ENCODE assay signal across 12 cellular contexts in genomic region chr14:89330236-89331002, GRCh38.
DNase-seq lines count a peak whose midpoint lies in the region; ATAC-seq and TF ChIP-seq lines count a peak whose summit lies in the region.
"Had no signal": no experiment of that assay in that cellular context is flagged by ENCODE, and none has a peak within 500 bp of the region (broad histone marks: within the 10 kb centered on the region; RNA-seq: fewer than 3 reads in every experiment).

No MANE protein-coding gene starts in this region.

- BruUV-seq in OCI-LY7 (replicated peaks; lab: Mats Ljungman, UMichigan) = no TSS peak

- peaks cover 6% of the 10 kb centered on the region for H3K4me1 ChIP-seq in CD4-positive, CD25-positive, alpha-beta regulatory T cell (ENCODE audit: control insufficient read depth, insufficient read depth, low read length, poor library complexity, severe bottlenecking)
- peaks cover 41% of the 10 kb centered on the region for H3K4me1 ChIP-seq in OCI-LY7 (ENCODE audit: insufficient read depth, low read length, poor library complexity, severe bottlenecking)
- H3K4me1 ChIP-seq in gastrocnemius medialis = peaks cover 31 to 32% of the 10 kb centered on the region in 2 donors
- peaks cover 0 to 3% of the 10 kb centered on the region in 2 experiments; a peak in 1 of 4 replicates for H3K4me1 ChIP-seq in SK-N-SH (ENCODE audit: control insufficient read depth in 1 of 2, insufficient read depth in 2 of 2, low read depth in 1 of 2, low read length in 1 of 2)

- 85% methylated on average over 9 of the region's 11 CpGs for WGBS in SK-N-SH (ENCODE audit: low lambda C conversion rate)

- H3K9ac ChIP-seq in SK-N-SH = no peak overlapping the region

- no peak for TF ChIP-seq POLR2A in gastrocnemius medialis (IDR thresholded peaks at IDR 0.05)

- no peak for DNase-seq in CD4-positive, CD25-positive, alpha-beta regulatory T cell
- DNase-seq in OCI-LY7 (ENCODE audit: low spot score) = no peak
- DNase-seq in foreskin fibroblast = peak; percentile 91 to 95
- peak; percentile 79 to 81 for DNase-seq in gastrocnemius medialis
- DNase-seq in activated T-cell treated with anti-CD3 and anti-CD28 coated beads, Interleukin-2, amount 50 U/mL, for 48 hours = no peak
- no peak for DNase-seq in SK-N-SH
- no peak for DNase-seq in T-helper 2 cell treated with Interferon-gamma antibody and Interleukin-4, amounts not matched to agents 5 μg/mL and 100 μg/mL, for 36 hours (ENCODE audit: low spot score)
- no peak for DNase-seq in occipital lobe (lab: John Stamatoyannopoulos, UW)
- DNase-seq: Calu3; stimulated activated CD4-positive, alpha-beta T cell treated with anti-CD3 and anti-CD28 coated beads, Interleukin-12 subunit alpha, Interleukin-12 subunit beta, amount 100 ng/mL, for 4 hours had no signal

- H3K9me2 ChIP-seq in OCI-LY7 (ENCODE audit: insufficient read depth, low read length) (no peaks in the 10 kb centered on the region), SK-N-SH (no peaks in the 10 kb centered on the region)

- peak overlapping the region in 2 of 4 donors; percentile 19 to 38 for H3K4me3 Mint-ChIP-seq in CD4-positive, CD25-positive, alpha-beta regulatory T cell
- no peak overlapping the region for H3K4me3 Mint-ChIP-seq in T-helper 2 cell treated with Interferon-gamma antibody and Interleukin-4, amounts not matched to agents 5 μg/mL and 100 μg/mL, for 36 hours
- H3K4me3 Mint-ChIP-seq: dendritic cell treated with granulocyte-macrophage colony-stimulating factor and Interleukin-4, amounts not matched to agents 40 ng/mL and 50 ng/mL, for 4 days had no signal

- H3K36me3 ChIP-seq in CD4-positive, CD25-positive, alpha-beta regulatory T cell (ENCODE audit: control insufficient read depth, insufficient read depth, low read length) = peaks cover 7% of the 10 kb centered on the region
- H3K36me3 ChIP-seq in OCI-LY7 (ENCODE audit: insufficient read depth, low read length) = peaks cover 17% of the 10 kb centered on the region
- no peaks in the 10 kb centered on the region for H3K36me3 ChIP-seq in gastrocnemius medialis
- H3K36me3 ChIP-seq in SK-N-SH (replicated peaks in 1 of 2; ENCODE audit: control insufficient read depth in 1 of 2, insufficient read depth in 2 of 2, low read length in 1 of 2) = no peaks in the 10 kb centered on the region

- peaks cover under 1% of the 10 kb centered on the region for H3F3A ChIP-seq in SK-N-SH (replicated peaks; ENCODE audit: insufficient read depth)

- no peak for TF ChIP-seq EP300 in SK-N-SH (IDR thresholded peaks at IDR 0.05; ENCODE audit: borderline replicate concordance in 1 of 2, low read depth in 1 of 2, low read length in 1 of 2)

- H3K4me1 Mint-ChIP-seq in CD4-positive, CD25-positive, alpha-beta regulatory T cell = peaks cover 22 to 66% (median 60%) of the 10 kb centered on the region in 4 donors
- H3K4me1 Mint-ChIP-seq in T-helper 2 cell treated with Interferon-gamma antibody and Interleukin-4, amounts not matched to agents 5 μg/mL and 100 μg/mL, for 36 hours (ENCODE audit: low read depth) = peaks cover 13% of the 10 kb centered on the region

- H3K4me2 ChIP-seq in OCI-LY7 (ENCODE audit: low read length) (peak overlapping the region; percentile 58), SK-N-SH (no peak overlapping the region)

- no peaks in the 10 kb centered on the region for H3K27me3 ChIP-seq in CD4-positive, CD25-positive, alpha-beta regulatory T cell (ENCODE audit: control insufficient read depth, insufficient read depth, low read length)
- H3K27me3 ChIP-seq in gastrocnemius medialis (no peaks in the 10 kb centered on the region), SK-N-SH (ENCODE audit: insufficient read depth) (no peaks in the 10 kb centered on the region)

- no peak overlapping the region for H3K4me3 ChIP-seq in CD4-positive, CD25-positive, alpha-beta regulatory T cell (ENCODE audit: low read depth, low read length)
- H3K4me3 ChIP-seq in OCI-LY7 (ENCODE audit: low read depth, low read length, poor library complexity, severe bottlenecking) (no peak overlapping the region), foreskin fibroblast (ENCODE audit: low read depth in 1 of 2, low read length in 2 of 2) (no peak overlapping the region), gastrocnemius medialis (no peak overlapping the region), SK-N-SH (ENCODE audit: low read depth in 2 of 2, low read length in 1 of 2) (no peak overlapping the region)

- TF ChIP-seq RAD21 in SK-N-SH (IDR thresholded peaks at IDR 0.05; ENCODE audit: low read length) = no peak

- H2AFZ ChIP-seq in OCI-LY7 (ENCODE audit: low read length) (no peak overlapping the region), SK-N-SH (ENCODE audit: low read depth) (no peak overlapping the region)

- H4K20me1 ChIP-seq in OCI-LY7 (ENCODE audit: insufficient read depth, low read length) = no peaks in the 10 kb centered on the region
- no peaks in the 10 kb centered on the region for H4K20me1 ChIP-seq in SK-N-SH (ENCODE audit: insufficient read depth)

- H3K9me3 Mint-ChIP-seq in CD4-positive, CD25-positive, alpha-beta regulatory T cell = peaks cover 0 to 2% (median 0%) of the 10 kb centered on the region in 7 donors
- no peaks in the 10 kb centered on the region for H3K9me3 Mint-ChIP-seq in T-helper 2 cell treated with Interferon-gamma antibody and Interleukin-4, amounts not matched to agents 5 μg/mL and 100 μg/mL, for 36 hours
- H3K9me3 Mint-ChIP-seq: dendritic cell treated with granulocyte-macrophage colony-stimulating factor and Interleukin-4, amounts not matched to agents 40 ng/mL and 50 ng/mL, for 4 days had no signal

- peak overlapping the region; percentile 72 to 75 (median 73) for H3K27ac Mint-ChIP-seq in CD4-positive, CD25-positive, alpha-beta regulatory T cell
- no peak overlapping the region for H3K27ac Mint-ChIP-seq in T-helper 2 cell treated with Interferon-gamma antibody and Interleukin-4, amounts not matched to agents 5 μg/mL and 100 μg/mL, for 36 hours
- H3K27ac Mint-ChIP-seq: dendritic cell treated with granulocyte-macrophage colony-stimulating factor and Interleukin-4, amounts not matched to agents 40 ng/mL and 50 ng/mL, for 4 days had no signal

- no peak overlapping the region for H3K27ac ChIP-seq in CD4-positive, CD25-positive, alpha-beta regulatory T cell (ENCODE audit: insufficient read depth, low read length, poor library complexity, severe bottlenecking)
- H3K27ac ChIP-seq in OCI-LY7 (ENCODE audit: low read depth, low read length, poor library complexity, severe bottlenecking) = peak overlapping the region; percentile 81
- peak overlapping the region; percentile 32 to 72 (median 67) for H3K27ac ChIP-seq in gastrocnemius medialis
- H3K27ac ChIP-seq in SK-N-SH (ENCODE audit: low read depth in 2 of 2, low read length in 1 of 2) = no peak overlapping the region

- H3K79me2 ChIP-seq in OCI-LY7 (ENCODE audit: insufficient read depth, low read depth, low read length) = peaks cover 30% of the 10 kb centered on the region; the same call in 1 of the 2 replicates
- H3K79me2 ChIP-seq in SK-N-SH (ENCODE audit: insufficient read depth) = no peaks in the 10 kb centered on the region

- peaks cover 42% of the 10 kb centered on the region for H3K36me3 Mint-ChIP-seq in CD4-positive, CD25-positive, alpha-beta regulatory T cell
- H3K36me3 Mint-ChIP-seq in T-helper 2 cell treated with Interferon-gamma antibody and Interleukin-4, amounts not matched to agents 5 μg/mL and 100 μg/mL, for 36 hours (ENCODE audit: low read depth) = peaks cover 17% of the 10 kb centered on the region

- no peaks in the 10 kb centered on the region for H3K27me3 Mint-ChIP-seq in CD4-positive, CD25-positive, alpha-beta regulatory T cell
- no peaks in the 10 kb centered on the region for H3K27me3 Mint-ChIP-seq in T-helper 2 cell treated with Interferon-gamma antibody and Interleukin-4, amounts not matched to agents 5 μg/mL and 100 μg/mL, for 36 hours (ENCODE audit: low read depth)
- H3K27me3 Mint-ChIP-seq: dendritic cell treated with granulocyte-macrophage colony-stimulating factor and Interleukin-4, amounts not matched to agents 40 ng/mL and 50 ng/mL, for 4 days had no signal

- intact Hi-C loops in OCI-LY7 (cut with micrococcal nuclease; ENCODE audit: unreplicated experiment) (no loop called here), gastrocnemius medialis (cut with DNase I; ENCODE audit: low total_unique reads) (no loop called here)

- POLR2A ChIA-PET in OCI-LY7 (lab: Charles Lee) (interaction anchor here (0.7 kb wide), 1 partner anchor 164 kb away, joined by 5 read pairs; no protein-coding TSS in a partner anchor), SK-N-SH (lab: Yijun Ruan, JAX) (no interaction called here)

- CTCF ChIA-PET in OCI-LY7 (lab: Charles Lee; ENCODE audit: unreplicated experiment) (no interaction called here), SK-N-SH (lab: Yijun Ruan, JAX) (no interaction called here)

- in situ Hi-C loops in gastrocnemius medialis (cut with MboI; ENCODE audit: low sequenced_read_pairs in 4 of 4) = no loop called here

- no peaks in the 10 kb centered on the region for H3K9me3 ChIP-seq in CD4-positive, CD25-positive, alpha-beta regulatory T cell (ENCODE audit: control insufficient read depth in 2 of 2, low read length in 2 of 2)
- H3K9me3 ChIP-seq in OCI-LY7 (ENCODE audit: low read length) = no peaks in the 10 kb centered on the region
- H3K9me3 ChIP-seq in gastrocnemius medialis = no peaks in the 10 kb centered on the region
- no peaks in the 10 kb centered on the region for H3K9me3 ChIP-seq in SK-N-SH

- no peak for TF ChIP-seq CTCF in OCI-LY7 (conservative IDR thresholded peaks at IDR 0.05; ENCODE audit: low read length)
- no peak for TF ChIP-seq CTCF in foreskin fibroblast (IDR thresholded peaks at IDR 0.05; ENCODE audit: low read depth, low read length)
- no peak for TF ChIP-seq CTCF in gastrocnemius medialis (IDR thresholded peaks at IDR 0.05 in 4 of 5, conservative IDR thresholded peaks at IDR 0.05 in 1 of 5)
- no peak for TF ChIP-seq CTCF in SK-N-SH (IDR thresholded peaks at IDR 0.05)

- no peak for ATAC-seq in CD4-positive, CD25-positive, alpha-beta regulatory T cell (ENCODE audit: low read depth in 2 of 2)
- ATAC-seq in gastrocnemius medialis = peak; percentile 99 to 100
- ATAC-seq: SK-N-SH treated with all-trans-retinoic acid at 6 μM for 48 hours had no signal

TF ChIP-seq in SK-N-SH, 30 proteins besides CTCF, POLR2A, EP300 and RAD21 (continues in another document):
- TF ChIP-seq FOSL2 (IDR thresholded peaks at IDR 0.05; ENCODE audit: borderline replicate concordance, low read depth) (no peak), FOXJ3 (CRISPR knock-in tag; IDR thresholded peaks at IDR 0.05) (no peak), PBX3 (IDR thresholded peaks at IDR 0.05) (no peak), POLR2AphosphoS5 (IDR thresholded peaks at IDR 0.05; ENCODE audit: low read depth, low read length) (no peak), MEF2A (IDR thresholded peaks at IDR 0.05; ENCODE audit: borderline replicate concordance, low read depth) (no peak)

Comparison
In these comparisons a context has a peak if more than half of its experiments do, and no peak if none do; other contexts are left out.
1. ATAC-seq: peak in gastrocnemius medialis (2 of 2); none in CD4-positive, CD25-positive, alpha-beta regulatory T cell (0 of 2).
2. DNase-seq: peak in foreskin fibroblast (2 of 2) and gastrocnemius medialis (2 of 2); none in CD4-positive, CD25-positive, alpha-beta regulatory T cell (0 of 3), OCI-LY7 (single experiment), activated T-cell treated with anti-CD3 and anti-CD28 coated beads, Interleukin-2, amount 50 U/mL, for 48 hours (0 of 2), SK-N-SH (single experiment), T-helper 2 cell treated with Interferon-gamma antibody and Interleukin-4, amounts not matched to agents 5 μg/mL and 100 μg/mL, for 36 hours (single experiment) and occipital lobe (single experiment).
3. H3K27ac ChIP-seq: peak in OCI-LY7 (single experiment) and gastrocnemius medialis (4 of 4); none in CD4-positive, CD25-positive, alpha-beta regulatory T cell (single experiment) and SK-N-SH (0 of 2).